ENCODE assay signal across 8 cellular contexts in genomic region chr7:44044315-44045225, GRCh38. TPM values are rescaled to one million over a fixed set of nuclear protein-coding genes. Genes with fewer than 3 reads are reported as not detected.
DNase-seq lines count a peak whose midpoint lies in the region; ATAC-seq and TF ChIP-seq lines count a peak whose summit lies in the region.

Gene DBNL (plus strand): TSS chr7:44044702. CDS start chr7:44044738, 36 bp downstream.

- peaks cover 58% of the 10 kb centered on the region for H3K4me1 Mint-ChIP-seq in stimulated activated naive CD8-positive, alpha-beta T cell treated with anti-CD3 and anti-CD28 coated beads, Interleukin-15, amount 100 ng/mL, for 72 hours

- no peaks in the 10 kb centered on the region for H3K9me2 ChIP-seq in neural cell (ENCODE audit: insufficient read depth, low read length)

- peaks cover 36% of the 10 kb centered on the region for H3K4me1 ChIP-seq in DND-41 (ENCODE audit: insufficient read depth, low read length)
- H3K4me1 ChIP-seq in RWPE2 (ENCODE audit: insufficient read depth, poor library complexity, severe bottlenecking) = no peaks in the 10 kb centered on the region

- no peaks in the 10 kb centered on the region for H3K27me3 Mint-ChIP-seq in stimulated activated naive CD8-positive, alpha-beta T cell treated with anti-CD3 and anti-CD28 coated beads, Interleukin-15, amount 100 ng/mL, for 72 hours

- peak within 1 kb of the TSS; percentile 94 for H3K9ac ChIP-seq in DND-41 (ENCODE audit: low read depth, low read length)
- H3K9ac ChIP-seq in neural cell (ENCODE audit: low read length) = peak within 1 kb of the TSS; percentile 92

- H3K27ac ChIP-seq in DND-41 (ENCODE audit: low read length) = peak within 1 kb of the TSS; percentile 97
- H3K27ac ChIP-seq in KOPT-K1 (ENCODE audit: low read depth, low read length, poor library complexity, severe bottlenecking) = peak within 1 kb of the TSS; percentile 79
- peak within 1 kb of the TSS; percentile 66 for H3K27ac ChIP-seq in RWPE2 (ENCODE audit: poor library complexity, severe bottlenecking)
- H3K27ac ChIP-seq in neural cell (ENCODE audit: low read length) = peak within 1 kb of the TSS; percentile 80

- DNase-seq in DND-41 (peak; percentile 90), RWPE2 (ENCODE audit: low spot score) (peak; percentile 94), fibroblast of the aortic adventitia (ENCODE audit: low read depth) (peak; percentile 75)
- peak; percentile 98 for DNase-seq in activated effector memory CD4-positive, alpha-beta T cell treated with anti-CD3 and anti-CD28 coated beads, Interleukin-2, amount 50 U/mL, for 16 hours
- peak; percentile 82 to 88 for DNase-seq in stimulated activated naive CD8-positive, alpha-beta T cell treated with anti-CD3 and anti-CD28 coated beads, Interleukin-15, amount 100 ng/mL, for 72 hours

- TF ChIP-seq CTCF in DND-41 (IDR thresholded peaks at IDR 0.05; ENCODE audit: borderline replicate concordance, extremely low read depth, low read length, poor library complexity, severe bottlenecking) (peak; percentile 2), RWPE2 (IDR thresholded peaks at IDR 0.05; ENCODE audit: poor library complexity, severe bottlenecking) (no peak), fibroblast of the aortic adventitia (IDR thresholded peaks at IDR 0.05; ENCODE audit: insufficient read depth, low read length) (no peak), neural cell (IDR thresholded peaks at IDR 0.05; ENCODE audit: poor library complexity, severe bottlenecking) (no peak)

- H3K4me2 ChIP-seq in DND-41 (ENCODE audit: insufficient read depth, low read length) = peak within 1 kb of the TSS; percentile 85
- H3K4me2 ChIP-seq in neural cell (ENCODE audit: low read length) = peak within 1 kb of the TSS; percentile 95

- H3K4me3 ChIP-seq in DND-41 (ENCODE audit: low read depth in 1 of 2, low read length in 2 of 2) = peak within 1 kb of the TSS; percentile 38 to 93
- peak within 1 kb of the TSS; percentile 73 for H3K4me3 ChIP-seq in RWPE2 (ENCODE audit: severe bottlenecking)
- peak within 1 kb of the TSS; percentile 92 for H3K4me3 ChIP-seq in fibroblast of the aortic adventitia (ENCODE audit: low read depth, low read length)
- peak within 1 kb of the TSS; percentile 84 for H3K4me3 ChIP-seq in neural cell (ENCODE audit: low read length)

- H3K9me3 ChIP-seq in DND-41 (ENCODE audit: insufficient read depth, low read length, severe bottlenecking) (no peaks in the 10 kb centered on the region), KOPT-K1 (ENCODE audit: insufficient read depth, low read length, poor library complexity, severe bottlenecking) (no peaks in the 10 kb centered on the region), RWPE2 (ENCODE audit: severe bottlenecking) (no peaks in the 10 kb centered on the region), neural cell (ENCODE audit: low read length) (no peaks in the 10 kb centered on the region)

- peak within 1 kb of the TSS; percentile 77 to 93 for H3K4me3 Mint-ChIP-seq in stimulated activated naive CD8-positive, alpha-beta T cell treated with anti-CD3 and anti-CD28 coated beads, Interleukin-15, amount 100 ng/mL, for 72 hours

- H3K79me2 ChIP-seq in DND-41 (ENCODE audit: insufficient read depth, low read length) (peaks cover 55% of the 10 kb centered on the region), neural cell (replicated peaks; ENCODE audit: insufficient read depth, low read length) (peaks cover 31% of the 10 kb centered on the region)

- peak within 1 kb of the TSS; percentile 99 for H2AFZ ChIP-seq in DND-41 (ENCODE audit: low read depth, low read length)
- peak within 1 kb of the TSS; percentile 99 for H2AFZ ChIP-seq in neural cell (ENCODE audit: low read depth, low read length)

- H3K9me3 Mint-ChIP-seq in stimulated activated naive CD8-positive, alpha-beta T cell treated with anti-CD3 and anti-CD28 coated beads, Interleukin-15, amount 100 ng/mL, for 72 hours = no peaks in the 10 kb centered on the region

- peak within 1 kb of the TSS; percentile 91 to 94 for H3K27ac Mint-ChIP-seq in stimulated activated naive CD8-positive, alpha-beta T cell treated with anti-CD3 and anti-CD28 coated beads, Interleukin-15, amount 100 ng/mL, for 72 hours

- H4K20me1 ChIP-seq in DND-41 (ENCODE audit: insufficient read depth, low read length) = peaks cover 35% of the 10 kb centered on the region
- H4K20me1 ChIP-seq in neural cell (ENCODE audit: insufficient read depth) = no peaks in the 10 kb centered on the region

- no peaks in the 10 kb centered on the region for H3F3A ChIP-seq in neural cell (ENCODE audit: insufficient read depth, low read length, poor library complexity, severe bottlenecking)

- ATAC-seq in DND-41 (ENCODE audit: insufficient read depth, low read depth) (peak; percentile 90), GM21737 (IDR thresholded peaks at IDR 0.05; ENCODE audit: unreplicated experiment) (peak; percentile 71), RWPE2 (ENCODE audit: low read depth) (peak; percentile 92)
- peak; percentile 71 for ATAC-seq in stimulated activated naive CD8-positive, alpha-beta T cell treated with anti-CD3 and anti-CD28 coated beads, Interleukin-15, amount 100 ng/mL, for 72 hours

- peaks cover 25% of the 10 kb centered on the region for H3K36me3 ChIP-seq in DND-41 (ENCODE audit: insufficient read depth, low read length)
- H3K36me3 ChIP-seq in KOPT-K1 (ENCODE audit: insufficient read depth, low read length) = peaks cover 35% of the 10 kb centered on the region
- peaks cover 30% of the 10 kb centered on the region for H3K36me3 ChIP-seq in RWPE2 (ENCODE audit: low read depth)
- H3K36me3 ChIP-seq in neural cell (ENCODE audit: insufficient read depth, low read length) = no peaks in the 10 kb centered on the region

- H3K27me3 ChIP-seq in DND-41 (ENCODE audit: insufficient read depth, low read length, poor library complexity) (no peaks in the 10 kb centered on the region), RWPE2 (ENCODE audit: insufficient read depth, poor library complexity, severe bottlenecking) (no peaks in the 10 kb centered on the region), neural cell (ENCODE audit: insufficient read depth, low read depth, low read length) (no peaks in the 10 kb centered on the region)

- peak; percentile 40 for TF ChIP-seq EP300 in neural cell (conservative IDR thresholded peaks at IDR 0.05; ENCODE audit: poor library complexity, severe bottlenecking)

- TF ChIP-seq RAD21 in neural cell (conservative IDR thresholded peaks at IDR 0.05) = no peak

TF ChIP-seq in neural cell, 6 proteins besides CTCF, POLR2A, EP300 and RAD21:
- TF ChIP-seq, protein P1, sequence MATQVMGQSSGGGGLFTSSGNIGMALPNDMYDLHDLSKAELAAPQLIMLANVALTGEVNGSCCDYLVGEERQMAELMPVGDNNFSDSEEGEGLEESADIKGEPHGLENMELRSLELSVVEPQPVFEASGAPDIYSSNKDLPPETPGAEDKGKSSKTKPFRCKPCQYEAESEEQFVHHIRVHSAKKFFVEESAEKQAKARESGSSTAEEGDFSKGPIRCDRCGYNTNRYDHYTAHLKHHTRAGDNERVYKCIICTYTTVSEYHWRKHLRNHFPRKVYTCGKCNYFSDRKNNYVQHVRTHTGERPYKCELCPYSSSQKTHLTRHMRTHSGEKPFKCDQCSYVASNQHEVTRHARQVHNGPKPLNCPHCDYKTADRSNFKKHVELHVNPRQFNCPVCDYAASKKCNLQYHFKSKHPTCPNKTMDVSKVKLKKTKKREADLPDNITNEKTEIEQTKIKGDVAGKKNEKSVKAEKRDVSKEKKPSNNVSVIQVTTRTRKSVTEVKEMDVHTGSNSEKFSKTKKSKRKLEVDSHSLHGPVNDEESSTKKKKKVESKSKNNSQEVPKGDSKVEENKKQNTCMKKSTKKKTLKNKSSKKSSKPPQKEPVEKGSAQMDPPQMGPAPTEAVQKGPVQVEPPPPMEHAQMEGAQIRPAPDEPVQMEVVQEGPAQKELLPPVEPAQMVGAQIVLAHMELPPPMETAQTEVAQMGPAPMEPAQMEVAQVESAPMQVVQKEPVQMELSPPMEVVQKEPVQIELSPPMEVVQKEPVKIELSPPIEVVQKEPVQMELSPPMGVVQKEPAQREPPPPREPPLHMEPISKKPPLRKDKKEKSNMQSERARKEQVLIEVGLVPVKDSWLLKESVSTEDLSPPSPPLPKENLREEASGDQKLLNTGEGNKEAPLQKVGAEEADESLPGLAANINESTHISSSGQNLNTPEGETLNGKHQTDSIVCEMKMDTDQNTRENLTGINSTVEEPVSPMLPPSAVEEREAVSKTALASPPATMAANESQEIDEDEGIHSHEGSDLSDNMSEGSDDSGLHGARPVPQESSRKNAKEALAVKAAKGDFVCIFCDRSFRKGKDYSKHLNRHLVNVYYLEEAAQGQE (IDR thresholded peaks at IDR 0.05; ENCODE audit: borderline replicate concordance) = no peak
- TF ChIP-seq EZH2 (IDR thresholded peaks at IDR 0.05; ENCODE audit: borderline replicate concordance, insufficient read depth, low read length, poor library complexity, severe bottlenecking) (no peak), TAF1 (IDR thresholded peaks at IDR 0.05; ENCODE audit: low read depth) (peak; percentile 73), SMC3 (conservative IDR thresholded peaks at IDR 0.05; ENCODE audit: poor library complexity) (peak; percentile 39), MXI1 (conservative IDR thresholded peaks at IDR 0.05; ENCODE audit: poor library complexity, severe bottlenecking) (peak; percentile 77), POLR2AphosphoS5 (IDR thresholded peaks at IDR 0.05) (peak; percentile 91)

RNA-seq across cellular contexts. Expression of gene DBNL, which starts in this region (rescaled TPM):
- 73.0 and 110 TPM in 2 replicates for total RNA-seq in fibroblast of the aortic adventitia (ENCODE audit: low replicate concordance)
- 124 and 136 TPM in 2 replicates for polyA plus RNA-seq in neural cell
- polyA minus RNA-seq in neural cell = 104 and 109 TPM in 2 replicates

Comparison
In these comparisons a context has a peak if more than half of its experiments do, and no peak if none do; other contexts are left out.
1. Peak in every context shown above with its lines: DNase-seq, ATAC-seq, H3K4me3 ChIP-seq and H3K27ac ChIP-seq.